In genomic region chr17:75455896-75456416, GRCh38 we compare ENCODE assay signal across 8 cellular contexts.
A peak's percentile ranks its signal among the peaks of the same experiment; 100 is the strongest.
DNase-seq lines count a peak whose midpoint lies in the region; ATAC-seq and TF ChIP-seq lines count a peak whose summit lies in the region.

No MANE protein-coding gene starts in this region.

- DNase-seq in foreskin fibroblast (no peak), retinal pigment epithelial cell (ENCODE audit: low read depth) (no peak)
- no peak for DNase-seq in stimulated activated CD4-positive, alpha-beta T cell treated with anti-CD3 and anti-CD28 coated beads, Interleukin-2, amount 100 ng/mL, for 24 hours

- peak overlapping the region; percentile 81 to 99 (median 93) for H3K4me2 ChIP-seq in BLaER1 treated with 17β-estradiol and CSF1 and Interleukin-3, amounts not matched to agents 10 nM and 100 nM
- H3K4me2 ChIP-seq in SU-DHL-6 (ENCODE audit: low read depth, low read length, poor library complexity, severe bottlenecking), result peak overlapping the region; percentile 83

- ATAC-seq in GM21825 (IDR thresholded peaks at IDR 0.05; ENCODE audit: unreplicated experiment) (peak; percentile 2), GM18498 (IDR thresholded peaks at IDR 0.05; ENCODE audit: unreplicated experiment) (no peak), HG03521 (IDR thresholded peaks at IDR 0.05; ENCODE audit: unreplicated experiment) (no peak)

- H3K27me3 ChIP-seq in BLaER1 treated with 17β-estradiol and CSF1 and Interleukin-3, amounts not matched to agents 10 nM and 100 nM, result no peaks in the 10 kb centered on the region
- H3K27me3 ChIP-seq in SU-DHL-6 (ENCODE audit: low read length), result no peaks in the 10 kb centered on the region

- no peaks in the 10 kb centered on the region for H3F3A ChIP-seq in SU-DHL-6 (ENCODE audit: insufficient read depth)

- no peaks in the 10 kb centered on the region for H4K20me1 ChIP-seq in BLaER1 treated with 17β-estradiol and CSF1 and Interleukin-3, amounts not matched to agents 10 nM and 100 nM
- no peaks in the 10 kb centered on the region for H4K20me1 ChIP-seq in SU-DHL-6 (ENCODE audit: low read depth, low read length)

- no peaks in the 10 kb centered on the region for H3K79me2 ChIP-seq in SU-DHL-6 (ENCODE audit: insufficient read depth, low read length)

- no peaks in the 10 kb centered on the region for H3K36me3 ChIP-seq in BLaER1 treated with 17β-estradiol and CSF1 and Interleukin-3, amounts not matched to agents 10 nM and 100 nM
- no peaks in the 10 kb centered on the region for H3K36me3 ChIP-seq in SU-DHL-6 (ENCODE audit: low read length)

- peaks cover 69 to 90% (median 83%) of the 10 kb centered on the region in 10 experiments for H3K4me1 ChIP-seq in BLaER1 treated with 17β-estradiol and CSF1 and Interleukin-3, amounts not matched to agents 10 nM and 100 nM

- no peak for TF ChIP-seq CTCF in SU-DHL-6 (IDR thresholded peaks at IDR 0.05; ENCODE audit: insufficient read depth, low read length, poor library complexity, severe bottlenecking)
- no peak for TF ChIP-seq CTCF in foreskin fibroblast (IDR thresholded peaks at IDR 0.05; ENCODE audit: low read depth, low read length)
- TF ChIP-seq CTCF in retinal pigment epithelial cell (conservative IDR thresholded peaks at IDR 0.05; ENCODE audit: low read depth, low read length), result no peak

- H3K9ac ChIP-seq in BLaER1 treated with 17β-estradiol and CSF1 and Interleukin-3, amounts not matched to agents 10 nM and 100 nM, result peak overlapping the region; percentile 88 to 98 (median 96)
- peak overlapping the region; percentile 82 for H3K9ac ChIP-seq in SU-DHL-6 (ENCODE audit: low read length)

- H3K4me3 ChIP-seq in BLaER1 treated with 17β-estradiol and CSF1 and Interleukin-3, amounts not matched to agents 10 nM and 100 nM, result peak overlapping the region; percentile 73 to 96 (median 82); a peak in 19 of 20 replicates
- H3K4me3 ChIP-seq in SU-DHL-6 (ENCODE audit: insufficient read depth, low read length, poor library complexity, severe bottlenecking), result peak overlapping the region; percentile 91
- H3K4me3 ChIP-seq in foreskin fibroblast (ENCODE audit: low read depth in 1 of 2, low read length in 2 of 2), result peak overlapping the region; percentile 62 to 95
- H3K4me3 ChIP-seq in retinal pigment epithelial cell (ENCODE audit: low read length), result peak overlapping the region; percentile 90

- peak overlapping the region; percentile 94 for H2AFZ ChIP-seq in SU-DHL-6 (ENCODE audit: low read depth, low read length, severe bottlenecking)

- no peaks in the 10 kb centered on the region for H3K9me3 ChIP-seq in BLaER1 treated with 17β-estradiol and CSF1 and Interleukin-3, amounts not matched to agents 10 nM and 100 nM (replicated peaks in 1 of 11)
- no peaks in the 10 kb centered on the region for H3K9me3 ChIP-seq in SU-DHL-6 (ENCODE audit: insufficient read depth, low read length)

- no peaks in the 10 kb centered on the region for H3K9me2 ChIP-seq in SU-DHL-6 (replicated peaks; ENCODE audit: insufficient read depth, low read length)

- H3K27ac ChIP-seq in BLaER1 treated with 17β-estradiol and CSF1 and Interleukin-3, amounts not matched to agents 10 nM and 100 nM, result peak overlapping the region; percentile 91 to 99 (median 95)
- H3K27ac ChIP-seq in SU-DHL-6 (ENCODE audit: low read depth, low read length), result no peak overlapping the region
